Comparison of ENCODE assay signal across 17 cellular contexts in the genomic region with DNA sequence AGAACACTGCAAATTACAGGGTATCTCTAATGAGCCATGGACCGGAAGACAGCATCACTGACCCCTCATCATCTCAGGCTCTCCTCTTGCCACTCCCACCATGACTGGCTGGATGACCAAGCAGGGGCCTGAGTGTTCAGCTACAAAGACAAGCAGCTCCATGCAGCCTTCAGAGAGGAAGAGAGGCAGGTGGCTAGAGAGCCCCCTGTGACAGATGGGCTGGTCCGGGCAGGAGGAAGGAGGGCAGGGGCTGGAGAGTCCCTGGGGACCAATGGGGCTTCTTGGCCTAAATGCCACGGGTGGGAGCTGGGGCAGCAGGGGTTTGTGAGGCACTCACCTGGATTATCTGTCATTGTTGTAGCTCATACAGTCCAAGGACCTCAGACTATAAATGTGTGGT. TPM values are rescaled to one million over a fixed set of nuclear protein-coding genes. Genes with fewer than 3 reads are reported as not detected.
DNase-seq lines count a peak whose midpoint lies in the region; ATAC-seq and TF ChIP-seq lines count a peak whose summit lies in the region.
"Had no signal": no experiment of that assay in that cellular context is flagged by ENCODE, and none has a peak within 500 bp of the region (broad histone marks: within the 10 kb centered on the region; RNA-seq: fewer than 3 reads in every experiment).

No MANE protein-coding gene starts in this region.

- no peak for ATAC-seq in stimulated activated naive B cell treated with anti-CD40 and anti-IgM and Interleukin-4, amounts not matched to agents 10 μg/mL and 1 μg/mL and 100 μg/mL, for 72 hours (replicated peaks)
- ATAC-seq: right cardiac atrium had no signal

- peak overlapping the region; percentile 86 for H3K27ac Mint-ChIP-seq in activated naive CD4-positive, alpha-beta T cell treated with anti-CD3 and anti-CD28 coated beads, Interleukin-2, amount 50 U/mL, for 24 hours
- H3K27ac Mint-ChIP-seq in brain, result peak overlapping the region in 3 of 5 experiments; percentile 46 to 79 (median 57)
- peak overlapping the region; percentile 60 for H3K27ac Mint-ChIP-seq in stimulated activated naive B cell treated with anti-CD40 and anti-IgM and Interleukin-4, amounts not matched to agents 10 μg/mL and 1 μg/mL and 100 μg/mL, for 72 hours

- H3K27me3 ChIP-seq in H7 (ENCODE audit: control insufficient read depth, insufficient read depth, low read length), result no peaks in the 10 kb centered on the region
- H3K27me3 ChIP-seq: BE2C had no signal

- H3K36me3 Mint-ChIP-seq in activated naive CD4-positive, alpha-beta T cell treated with anti-CD3 and anti-CD28 coated beads, Interleukin-2, amount 50 U/mL, for 24 hours, result peaks cover 4% of the 10 kb centered on the region
- H3K36me3 Mint-ChIP-seq in brain, result no peaks in the 10 kb centered on the region
- no peaks in the 10 kb centered on the region for H3K36me3 Mint-ChIP-seq in stimulated activated naive B cell treated with anti-CD40 and anti-IgM and Interleukin-4, amounts not matched to agents 10 μg/mL and 1 μg/mL and 100 μg/mL, for 72 hours

- no peak for DNase-seq in activated naive CD4-positive, alpha-beta T cell (lab: John Stamatoyannopoulos, UW)
- DNase-seq in NCI-H69 (lab: John Stamatoyannopoulos, UW) (peak; percentile 75), germinal center (ENCODE audit: low spot score) (no peak), T1000 (lab: John Stamatoyannopoulos, UW) (no peak), H7 (no peak)
- DNase-seq in stimulated activated naive B cell treated with anti-CD40 and anti-IgM and Interleukin-4, amounts not matched to agents 10 μg/mL and 1 μg/mL and 100 μg/mL, for 72 hours, result no peak
- DNase-seq: activated CD4-positive, alpha-beta T cell treated with anti-CD3 and anti-CD28 coated beads, Interleukin-2, amount 50 U/mL, for 1 hour; BE2C; GF-D8; NCI-H146; NK-92 treated with Interleukin-12 subunit alpha and Interleukin-12 subunit beta, amount 100 ng/mL, for 24 hours; right cardiac atrium; substantia nigra had no signal

- H3K4me3 ChIP-seq in H7 (ENCODE audit: insufficient read depth, low read depth, low read length), result no peak overlapping the region

- TF ChIP-seq CTCF in brain (conservative IDR thresholded peaks at IDR 0.05), result no peak

- H3K9me3 Mint-ChIP-seq in activated naive CD4-positive, alpha-beta T cell treated with anti-CD3 and anti-CD28 coated beads, Interleukin-2, amount 50 U/mL, for 24 hours, result no peaks in the 10 kb centered on the region
- H3K9me3 Mint-ChIP-seq in brain, result peaks cover 0 to 5% (median 0%) of the 10 kb centered on the region in 5 experiments
- H3K9me3 Mint-ChIP-seq in stimulated activated naive B cell treated with anti-CD40 and anti-IgM and Interleukin-4, amounts not matched to agents 10 μg/mL and 1 μg/mL and 100 μg/mL, for 72 hours, result no peaks in the 10 kb centered on the region

- H3K4me3 Mint-ChIP-seq in activated naive CD4-positive, alpha-beta T cell treated with anti-CD3 and anti-CD28 coated beads, Interleukin-2, amount 50 U/mL, for 24 hours, result peak overlapping the region; percentile 34
- no peak overlapping the region for H3K4me3 Mint-ChIP-seq in brain
- H3K4me3 Mint-ChIP-seq in stimulated activated naive B cell treated with anti-CD40 and anti-IgM and Interleukin-4, amounts not matched to agents 10 μg/mL and 1 μg/mL and 100 μg/mL, for 72 hours, result peak overlapping the region in 1 of 2 donors; percentile 4

- H3K36me3 ChIP-seq in H7 (replicated peaks; ENCODE audit: control insufficient read depth, insufficient read depth, low read length), result no peaks in the 10 kb centered on the region
- H3K36me3 ChIP-seq: BE2C had no signal

- peaks cover 53% of the 10 kb centered on the region for H3K4me1 Mint-ChIP-seq in activated naive CD4-positive, alpha-beta T cell treated with anti-CD3 and anti-CD28 coated beads, Interleukin-2, amount 50 U/mL, for 24 hours
- peaks cover 21% of the 10 kb centered on the region for H3K4me1 Mint-ChIP-seq in brain
- peaks cover 41 to 49% of the 10 kb centered on the region in 2 donors for H3K4me1 Mint-ChIP-seq in stimulated activated naive B cell treated with anti-CD40 and anti-IgM and Interleukin-4, amounts not matched to agents 10 μg/mL and 1 μg/mL and 100 μg/mL, for 72 hours

- no peaks in the 10 kb centered on the region for H3K27me3 Mint-ChIP-seq in activated naive CD4-positive, alpha-beta T cell treated with anti-CD3 and anti-CD28 coated beads, Interleukin-2, amount 50 U/mL, for 24 hours
- no peaks in the 10 kb centered on the region for H3K27me3 Mint-ChIP-seq in brain
- H3K27me3 Mint-ChIP-seq in stimulated activated naive B cell treated with anti-CD40 and anti-IgM and Interleukin-4, amounts not matched to agents 10 μg/mL and 1 μg/mL and 100 μg/mL, for 72 hours, result no peaks in the 10 kb centered on the region

RNA-seq across cellular contexts. Expression of gene RASA3, which starts 12.8 kb away (rescaled TPM):
- polyA plus RNA-seq in brain (ENCODE audit: insufficient read depth, low read depth, low replicate concordance), result 12.4 TPM
- 15.3 and 16.5 TPM in 2 replicates for total RNA-seq in H7 (2014; rRNA removed; shearing (Covaris generic))

RNA-seq across cellular contexts. Expression of gene CFAP97D2, which starts 33.8 kb away (rescaled TPM):
- 0.92 TPM for polyA plus RNA-seq in brain (ENCODE audit: insufficient read depth, low read depth, low replicate concordance)
- not detected in 2 replicates for total RNA-seq in H7 (2014; rRNA removed; shearing (Covaris generic))
- total RNA-seq: dermis microvascular lymphatic vessel endothelial cell, right cardiac atrium, SK-MEL-5 had no signal
- polyA plus RNA-seq: right cardiac atrium had no signal
